In genomic region chr22:49826603-49827306, GRCh38 we compare ENCODE assay signal across 1 cellular context.
TF ChIP-seq lines count a peak whose summit lies in the region.

No MANE protein-coding gene starts in this region.

TF ChIP-seq in HEK293, 187 proteins besides CTCF, POLR2A, EP300 and RAD21 (continued from another document):
- no peak for TF ChIP-seq ZBTB49 (tag by site-specific recombination; IDR thresholded peaks at IDR 0.05; ENCODE audit: low read depth)
- no peak for TF ChIP-seq ZNF423 (tag by site-specific recombination; IDR thresholded peaks at IDR 0.05)
- TF ChIP-seq ZNF26 (tag by site-specific recombination; IDR thresholded peaks at IDR 0.05): no peak
- no peak for TF ChIP-seq REST (tag by site-specific recombination; IDR thresholded peaks at IDR 0.05)
- no peak for TF ChIP-seq ZNF747 (tag by site-specific recombination; IDR thresholded peaks at IDR 0.05)
- peak; percentile 22; the same call in 1 of the 2 replicates for TF ChIP-seq KLF17 (tag by site-specific recombination; IDR thresholded peaks at IDR 0.05)
- TF ChIP-seq ZNF112 (tag by site-specific recombination; IDR thresholded peaks at IDR 0.05): no peak
- peak; percentile 98 for TF ChIP-seq ZXDB (tag by site-specific recombination; IDR thresholded peaks at IDR 0.05)
- no peak for TF ChIP-seq ATF2 (tag by site-specific recombination; IDR thresholded peaks at IDR 0.05; ENCODE audit: low read depth)
- TF ChIP-seq ZNF544 (tag by site-specific recombination; IDR thresholded peaks at IDR 0.05): no peak
- TF ChIP-seq ZNF600 (tag by site-specific recombination; IDR thresholded peaks at IDR 0.05): no peak
- TF ChIP-seq ZNF23 (tag by site-specific recombination; IDR thresholded peaks at IDR 0.05; ENCODE audit: borderline replicate concordance): no peak
- TF ChIP-seq ZNF501 (tag by site-specific recombination; IDR thresholded peaks at IDR 0.05): no peak
- TF ChIP-seq ZNF629 (tag by site-specific recombination; IDR thresholded peaks at IDR 0.05): no peak
- no peak; the same call in 1 of the 2 replicates for TF ChIP-seq ZBTB8A (tag by site-specific recombination; IDR thresholded peaks at IDR 0.05)
- TF ChIP-seq ZNF521 (tag by site-specific recombination; IDR thresholded peaks at IDR 0.05): no peak
- peak; percentile 94 for TF ChIP-seq ZIC2 (tag by site-specific recombination; IDR thresholded peaks at IDR 0.05)
- no peak for TF ChIP-seq ZSCAN18 (tag by site-specific recombination; IDR thresholded peaks at IDR 0.05)
- TF ChIP-seq HOXA7 (CRISPR knock-in tag; IDR thresholded peaks at IDR 0.05; ENCODE audit: borderline replicate concordance): no peak
- TF ChIP-seq ZNF76 (tag by site-specific recombination; IDR thresholded peaks at IDR 0.05; ENCODE audit: borderline replicate concordance, low read depth): 0 out of 2 replicates have a peak, but pooled peaks have one; percentile 42
- TF ChIP-seq ZNF391 (tag by site-specific recombination; IDR thresholded peaks at IDR 0.05; ENCODE audit: borderline replicate concordance, low read depth): peak; percentile 64; the same call in 1 of the 2 replicates
- TF ChIP-seq ZNF223 (tag by site-specific recombination; IDR thresholded peaks at IDR 0.05): no peak
- no peak for TF ChIP-seq ZNF132 (tag by site-specific recombination; IDR thresholded peaks at IDR 0.05; ENCODE audit: borderline replicate concordance)
- TF ChIP-seq ZBTB26 (tag by site-specific recombination; optimal IDR thresholded peaks at IDR 0.05): peak; percentile 85
- TF ChIP-seq MEIS1 (CRISPR knock-in tag; IDR thresholded peaks at IDR 0.05; ENCODE audit: borderline replicate concordance): 0 out of 2 replicates have a peak, but pooled peaks have one; percentile 25
- TF ChIP-seq ZNF555 (tag by site-specific recombination; conservative IDR thresholded peaks at IDR 0.05): no peak
- 0 out of 2 replicates have a peak, but pooled peaks have one; percentile 23 for TF ChIP-seq GLI4 (tag by site-specific recombination; IDR thresholded peaks at IDR 0.05)
- TF ChIP-seq GLIS2 (tag by site-specific recombination; IDR thresholded peaks at IDR 0.05): peak; percentile 30; the same call in 1 of the 2 replicates
- no peak for TF ChIP-seq SP7 (tag by site-specific recombination; IDR thresholded peaks at IDR 0.05)
- no peak for TF ChIP-seq MZF1 (tag by site-specific recombination; IDR thresholded peaks at IDR 0.05; ENCODE audit: borderline replicate concordance)
- TF ChIP-seq PRDM1 (tag by site-specific recombination; IDR thresholded peaks at IDR 0.05): no peak
TF ChIP-seq in HEK293: peak in this region for 12.
